8 cellular contexts compared by ENCODE assay signal in the genomic region with DNA sequence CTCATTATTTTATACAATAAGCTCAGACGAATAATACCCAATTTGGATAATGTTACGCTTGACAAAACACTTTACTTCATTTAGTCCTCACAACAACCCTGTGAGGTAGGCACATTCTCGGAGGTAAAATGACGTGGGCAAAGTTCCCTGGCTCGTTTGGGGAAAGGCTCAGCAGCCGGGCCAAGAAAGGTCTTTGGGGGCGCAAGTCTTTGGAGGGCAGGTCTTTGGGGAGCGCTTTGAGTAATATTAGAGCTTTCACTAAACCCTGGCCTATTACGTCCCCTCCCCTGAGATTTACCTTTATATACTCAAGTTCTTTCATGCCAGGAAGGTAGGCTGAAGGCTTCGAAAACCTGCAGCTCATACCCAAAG. TPM values are rescaled to one million over a fixed set of nuclear protein-coding genes. Genes with fewer than 3 reads are reported as not detected.
DNase-seq lines count a peak whose midpoint lies in the region; ATAC-seq, FAIRE-seq and TF ChIP-seq lines count a peak whose summit lies in the region.

No MANE protein-coding gene starts in this region.

- peaks cover 66% of the 10 kb centered on the region for H3K4me1 ChIP-seq in A549
- H3K4me1 ChIP-seq in GM23338 (ENCODE audit: insufficient read depth), result peaks cover 5% of the 10 kb centered on the region; the same call in 1 of the 2 replicates
- H3K4me1 ChIP-seq in gastrocnemius medialis, result peaks cover 22 to 35% of the 10 kb centered on the region in 2 donors

- TF ChIP-seq POLR2A in A549 (IDR thresholded peaks at IDR 0.05; ENCODE audit: low read length) (no peak), gastrocnemius medialis (IDR thresholded peaks at IDR 0.05) (no peak)

- peak overlapping the region; percentile 82 for H3K4me2 ChIP-seq in A549
- H3K4me2 ChIP-seq in GM23338, result peak overlapping the region; percentile 83

- peak overlapping the region; percentile 85 for H3K4me3 ChIP-seq in A549
- peak overlapping the region; percentile 87 for H3K4me3 ChIP-seq in GM23338
- H3K4me3 ChIP-seq in gastrocnemius medialis, result peak overlapping the region; percentile 74 to 88 (median 83)

- FAIRE-seq in A549 (lab: Jason Lieb, UNC), result no peak

- no peak for TF ChIP-seq CTCF in A549 (IDR thresholded peaks at IDR 0.05)
- TF ChIP-seq CTCF in GM23338 (conservative IDR thresholded peaks at IDR 0.05; ENCODE audit: low read depth in 2 of 2), result no peak
- TF ChIP-seq CTCF in activated B cell treated with CpG ODN at 0.5 μM for 24 hours (IDR thresholded peaks at IDR 0.05), result no peak
- TF ChIP-seq CTCF in gastrocnemius medialis (IDR thresholded peaks at IDR 0.05 in 4 of 5, conservative IDR thresholded peaks at IDR 0.05 in 1 of 5), result no peak

- peak; percentile 9 to 30; a peak in 4 of 6 replicates for ATAC-seq in A549
- ATAC-seq in GM23338, result peak; percentile 30
- ATAC-seq in activated B cell treated with CpG ODN at 0.5 μM for 24 hours (ENCODE audit: low read depth), result no peak
- ATAC-seq in gastrocnemius medialis, result no peak
- no peak for ATAC-seq in HG03469 (IDR thresholded peaks at IDR 0.05; ENCODE audit: unreplicated experiment)

- in situ Hi-C loops in gastrocnemius medialis (cut with MboI; ENCODE audit: low sequenced_read_pairs in 4 of 4), result no loop called here

- H3K27me3 Mint-ChIP-seq in GM23338 (ENCODE audit: insufficient read depth, low read depth, poor library complexity) (peaks cover 9% of the 10 kb centered on the region), activated B cell treated with CpG ODN at 0.5 μM for 24 hours (peaks cover 2% of the 10 kb centered on the region)

- H3K27ac Mint-ChIP-seq in GM23338 (peak overlapping the region; percentile 99), activated B cell treated with CpG ODN at 0.5 μM for 24 hours (peak overlapping the region; percentile 99)

- peaks cover 8% of the 10 kb centered on the region; the same call in 1 of the 2 replicates for H3F3A ChIP-seq in GM23338 (replicated peaks; ENCODE audit: low read depth)

- H3K27ac ChIP-seq in A549 (peak overlapping the region; percentile 94 to 97), GM23338 (ENCODE audit: low read depth) (no peak overlapping the region), gastrocnemius medialis (peak overlapping the region; percentile 94 to 99 (median 96))

- peak overlapping the region; percentile 100 for H3K4me3 Mint-ChIP-seq in GM23338
- peak overlapping the region; percentile 99 for H3K4me3 Mint-ChIP-seq in activated B cell treated with CpG ODN at 0.5 μM for 24 hours

- peak overlapping the region; percentile 93 for H2AFZ ChIP-seq in GM23338

- peaks cover 12% of the 10 kb centered on the region for H3K79me2 ChIP-seq in GM23338 (replicated peaks; ENCODE audit: insufficient read depth)

- no peaks in the 10 kb centered on the region for H3K36me3 ChIP-seq in GM23338 (ENCODE audit: insufficient read depth)
- H3K36me3 ChIP-seq in gastrocnemius medialis, result no peaks in the 10 kb centered on the region

- TF ChIP-seq RAD21 in A549 (conservative IDR thresholded peaks at IDR 0.05 in 1 of 2, IDR thresholded peaks at IDR 0.05 in 1 of 2), result no peak; a peak in 1 of 5 replicates

- H3K9me3 Mint-ChIP-seq in GM23338, result no peaks in the 10 kb centered on the region
- H3K9me3 Mint-ChIP-seq in activated B cell treated with CpG ODN at 0.5 μM for 24 hours, result no peaks in the 10 kb centered on the region

- H3K9me2 ChIP-seq in GM23338 (ENCODE audit: insufficient read depth), result no peaks in the 10 kb centered on the region

- no peak for TF ChIP-seq EP300 in A549 (IDR thresholded peaks at IDR 0.05)

- intact Hi-C loops in activated B cell treated with CpG ODN at 0.5 μM for 24 hours (cut with micrococcal nuclease), result loop anchor here (1.0 to 10.0 kb wide), 10 partner anchors 118 to 1855 kb away; a partner anchor contains a TSS
- intact Hi-C loops in head of caudate nucleus (cut with DNase I), result loop anchor here (2.0 kb wide), 1 partner anchor 501 kb away; no protein-coding TSS in a partner anchor
- intact Hi-C loops in gastrocnemius medialis (cut with DNase I; ENCODE audit: low total_unique reads), result loop anchor here (2.0 to 5.0 kb wide), 7 partner anchors 37 to 509 kb away; a partner anchor contains a TSS

- DNase-seq in A549 (ENCODE audit: low read depth in 1 of 2, low spot score in 1 of 2), result peak in 1 of 2 experiments; percentile 22
- peak; percentile 55 for DNase-seq in GM23338 (ENCODE audit: low spot score)
- no peak for DNase-seq in activated B cell treated with CpG ODN at 0.5 μM for 24 hours
- peak in 22 of 42 donors; percentile 3 to 53 (median 17) for DNase-seq in head of caudate nucleus
- no peak for DNase-seq in gastrocnemius medialis
- DNase-seq in ecto neural progenitor cell (ENCODE audit: low spot score), result no peak
- no peak for DNase-seq in NCI-H2196 treated with DMSO at 0.1 percent for 48 hours (lab: John Stamatoyannopoulos, UW; ENCODE audit: unreplicated experiment)

- H3K27me3 ChIP-seq in GM23338 (ENCODE audit: insufficient read depth) (no peaks in the 10 kb centered on the region), gastrocnemius medialis (no peaks in the 10 kb centered on the region)

- POLR2A ChIA-PET in A549 (lab: Yijun Ruan, JAX) (interaction anchor here (0.6 to 2.2 kb wide), 12 partner anchors 18 to 507 kb away, joined by 3 to 15 read pairs (median 5); a partner anchor contains a TSS), activated B cell treated with CpG ODN at 0.5 μM for 24 hours (lab: Charles Lee) (interaction anchor here (0.6 to 2.1 kb wide), 9 partner anchors 30 to 1543 kb away, joined by 3 to 15 read pairs (median 3); a partner anchor contains a TSS)

- peaks cover 3% of the 10 kb centered on the region; the same call in 1 of the 3 replicates for H3K4me1 Mint-ChIP-seq in GM23338
- H3K4me1 Mint-ChIP-seq in activated B cell treated with CpG ODN at 0.5 μM for 24 hours, result peaks cover 69% of the 10 kb centered on the region

- peaks cover 2% of the 10 kb centered on the region; the same call in 1 of the 3 replicates for H3K36me3 Mint-ChIP-seq in GM23338 (ENCODE audit: low read depth)
- H3K36me3 Mint-ChIP-seq in activated B cell treated with CpG ODN at 0.5 μM for 24 hours (ENCODE audit: low read depth), result peaks cover 22% of the 10 kb centered on the region

- no peaks in the 10 kb centered on the region for H3K9me3 ChIP-seq in A549
- no peaks in the 10 kb centered on the region for H3K9me3 ChIP-seq in gastrocnemius medialis

- 9% methylated on average over 10 of the region's 10 CpGs for WGBS in A549 (ENCODE audit: missing lambda C conversion rate)

- no peaks in the 10 kb centered on the region for H4K20me1 ChIP-seq in GM23338 (replicated peaks; ENCODE audit: insufficient read depth)

- CTCF ChIA-PET in A549 (lab: Yijun Ruan, JAX) (interaction anchor here (0.6 to 1.7 kb wide), 8 partner anchors 10 to 555 kb away, joined by 3 to 7 read pairs (median 3); no protein-coding TSS in a partner anchor), activated B cell treated with CpG ODN at 0.5 μM for 24 hours (lab: Charles Lee) (no interaction called here)

TF ChIP-seq in A549, 52 proteins besides CTCF, POLR2A, EP300 and RAD21 (continues in another document):
- no peak for TF ChIP-seq TP53 (CRISPR knock-in tag; IDR thresholded peaks at IDR 0.05)
- TF ChIP-seq RFX5 (IDR thresholded peaks at IDR 0.05), result no peak
- no peak for TF ChIP-seq EHF (CRISPR knock-in tag; IDR thresholded peaks at IDR 0.05)

TF ChIP-seq in GM23338, 12 proteins besides CTCF, POLR2A, EP300 and RAD21 (continues in another document):
- TF ChIP-seq EZH2phosphoT487 (IDR thresholded peaks at IDR 0.05; ENCODE audit: unreplicated experiment), result no peak

RNA-seq across cellular contexts. Expression of a gene that starts 0.4 kb away (rescaled TPM):
- polyA plus RNA-seq in A549 (2011; rRNA removed), result 7.4 and 8.5 TPM in 2 replicates
- 5.5 and 6.7 TPM in 2 replicates for polyA plus RNA-seq in A549 (2012; cell fraction: cytosol; rRNA removed)
- 3.3 and 4.3 TPM in 2 replicates for polyA plus RNA-seq in A549 (2012; cell fraction: nucleus; rRNA removed)
- polyA plus RNA-seq in A549 (2017; fragmentation: RNase III; extraction: RNeasy Plus Mini Kit Qiagen cat#74134 plus additional on column Dnase treatment), result 7.6 to 9.5 TPM (median 8.5 TPM) in 3 replicates
- 5.5 and 5.9 TPM in 2 replicates for polyA minus RNA-seq in A549 (2011; rRNA and poly(A)+ RNA removed)
- total RNA-seq in GM23338 (2014; rRNA removed; shearing (Covaris generic)), result 0.54 and 1.5 TPM in 2 replicates
- polyA plus RNA-seq in GM23338 (2016; fragmentation: Nextera tagmentation; extraction: Ambion mirVana), result 1.3 and 1.5 TPM in 2 replicates
- 2.5 and 3.1 TPM in 2 replicates for total RNA-seq in activated B cell treated with CpG ODN at 0.5 μM for 24 hours
- 1 to 10 TPM in 3 of 4 donors, under 1 TPM in 1; 0.41 to 5.4 (median 3.0) TPM for total RNA-seq in gastrocnemius medialis

RNA-seq across cellular contexts. Expression of a gene that starts 0.8 kb away (rescaled TPM):
- polyA plus RNA-seq in A549 (2011; rRNA removed) (78.4 and 87.1 TPM in 2 replicates), A549 (2017; fragmentation: RNase III; extraction: RNeasy Plus Mini Kit Qiagen cat#74134 plus additional on column Dnase treatment) (52.9 to 54.0 TPM (median 53.7 TPM) in 3 replicates), GM23338 (2016; fragmentation: Nextera tagmentation; extraction: Ambion mirVana) (17.8 and 18.4 TPM in 2 replicates)
- polyA plus RNA-seq in A549 (2012; cell fraction: cytosol; rRNA removed), result 36.4 and 40.0 TPM in 2 replicates
- polyA plus RNA-seq in A549 (2012; cell fraction: nucleus; rRNA removed), result 23.5 and 26.3 TPM in 2 replicates
- polyA minus RNA-seq in A549 (2011; rRNA and poly(A)+ RNA removed), result 60.8 and 68.7 TPM in 2 replicates
- total RNA-seq in GM23338 (2014; rRNA removed; shearing (Covaris generic)), result 21.5 and 27.9 TPM in 2 replicates
- total RNA-seq in activated B cell treated with CpG ODN at 0.5 μM for 24 hours (51.9 and 55.6 TPM in 2 replicates), gastrocnemius medialis (10 to 100 TPM; 57.2 to 72.2 (median 67.5) TPM)

Comparison
In these comparisons a context has a peak if more than half of its experiments do, and no peak if none do; other contexts are left out.
1. ATAC-seq: peak in A549 (2 of 2) and GM23338 (single experiment); none in activated B cell treated with CpG ODN at 0.5 μM for 24 hours (single experiment), gastrocnemius medialis (0 of 2) and HG03469 (single experiment).
2. DNase-seq: peak in GM23338 (single experiment) and head of caudate nucleus (22 of 42); none in activated B cell treated with CpG ODN at 0.5 μM for 24 hours (single experiment), gastrocnemius medialis (0 of 2), ecto neural progenitor cell (single experiment) and NCI-H2196 treated with DMSO at 0.1 percent for 48 hours (single experiment).
3. Peak in every context shown above with its lines, with median percentiles within 50 percentile points of each other: H3K4me3 ChIP-seq.